Comparison of ENCODE assay signal across 8 cellular contexts in the genomic region with DNA sequence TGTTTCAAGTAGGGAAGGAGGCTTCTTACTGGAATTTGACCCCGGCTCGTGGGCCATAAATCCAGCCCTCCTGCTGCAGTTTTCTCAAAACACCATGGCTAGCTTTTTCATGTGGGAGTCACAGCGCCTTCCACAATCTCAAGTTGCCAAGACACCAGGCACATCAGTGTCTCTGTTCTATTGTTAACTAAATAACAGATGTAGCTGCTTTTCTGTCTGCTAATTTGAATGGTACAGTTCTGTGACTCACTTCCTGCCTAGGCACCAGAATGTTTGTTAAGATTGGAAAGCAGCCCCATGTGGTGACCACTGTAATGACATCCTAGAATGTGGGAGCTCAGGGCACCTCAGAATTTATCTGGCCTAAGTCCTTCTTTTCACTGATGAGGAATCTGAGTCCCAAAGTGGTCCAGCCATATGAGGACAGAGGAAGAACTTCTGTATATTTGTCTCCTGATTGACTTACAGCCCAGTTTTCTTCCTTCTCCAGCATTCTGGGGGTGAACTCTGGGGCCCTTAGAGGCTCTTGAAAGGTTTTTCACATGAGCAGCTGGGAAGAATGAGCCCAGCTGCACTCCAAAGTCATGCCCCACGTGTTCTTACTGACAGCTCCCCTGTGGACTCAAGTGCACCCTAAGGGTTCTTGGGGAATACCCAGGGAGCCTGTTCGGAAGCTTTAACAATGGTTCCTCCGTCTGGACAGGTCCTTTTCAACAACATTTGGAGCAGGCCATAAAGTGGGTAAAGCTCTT. TPM values are rescaled to one million over a fixed set of nuclear protein-coding genes. Genes with fewer than 3 reads are reported as not detected.
A peak's percentile ranks its signal among the peaks of the same experiment; 100 is the strongest.
DNase-seq lines count a peak whose midpoint lies in the region; ATAC-seq and TF ChIP-seq lines count a peak whose summit lies in the region.

No MANE protein-coding gene starts in this region.

- peak in 3 of 7 experiments; percentile 19 to 30 (median 28) for DNase-seq in CD8-positive, alpha-beta T cell
- DNase-seq in GM19240 (ENCODE audit: insufficient read length, low spot score), result peak; percentile 19
- DNase-seq in neural crest cell (ENCODE audit: low read depth, low spot score), result no peak
- DNase-seq in T-helper 9 cell, result no peak
- no peak for DNase-seq in right atrium auricular region (ENCODE audit: low spot score)

- no peak overlapping the region for H3K4me3 Mint-ChIP-seq in CD8-positive, alpha-beta T cell
- H3K4me3 Mint-ChIP-seq in T-helper 1 cell treated with Interleukin-12 subunit alpha and Interleukin-12 subunit beta and Interleukin-4 antibody, amounts not matched to agents 30 μg/mL and 1 μg/mL, for 36 hours, result no peak overlapping the region
- H3K4me3 Mint-ChIP-seq in neural crest cell, result no peak overlapping the region

- CTCF ChIA-PET in CD8-positive, alpha-beta T cell (lab: Charles Lee), result interaction anchor here (0.6 to 1.7 kb wide), 3 partner anchors 34 to 252 kb away, joined by 4 to 5 read pairs (median 4); a partner anchor contains a TSS

- H3K36me3 ChIP-seq in CD8-positive, alpha-beta T cell (ENCODE audit: insufficient read depth, low read length), result peaks cover 17% of the 10 kb centered on the region
- peaks cover 24% of the 10 kb centered on the region for H3K36me3 ChIP-seq in ectodermal cell (ENCODE audit: control insufficient read depth, insufficient read depth, low read length)
- no peaks in the 10 kb centered on the region for H3K36me3 ChIP-seq in right atrium auricular region

- 84 to 86% methylated on average over 6 of the region's 6 CpGs for whole genome bisulfite sequencing in ectodermal cell, 2 experiments

- no peaks in the 10 kb centered on the region for H3K9me3 ChIP-seq in CD8-positive, alpha-beta T cell (ENCODE audit: low read length)
- H3K9me3 ChIP-seq in ectodermal cell (ENCODE audit: control insufficient read depth, low read length), result no peaks in the 10 kb centered on the region
- no peaks in the 10 kb centered on the region for H3K9me3 ChIP-seq in right atrium auricular region

- H3K9me3 Mint-ChIP-seq in CD8-positive, alpha-beta T cell, result no peaks in the 10 kb centered on the region
- H3K9me3 Mint-ChIP-seq in T-helper 1 cell treated with Interleukin-12 subunit alpha and Interleukin-12 subunit beta and Interleukin-4 antibody, amounts not matched to agents 30 μg/mL and 1 μg/mL, for 36 hours, result no peaks in the 10 kb centered on the region
- H3K9me3 Mint-ChIP-seq in neural crest cell, result no peaks in the 10 kb centered on the region

- peak; percentile 35 for TF ChIP-seq CTCF in CD8-positive, alpha-beta T cell (IDR thresholded peaks at IDR 0.05)
- TF ChIP-seq CTCF in neural crest cell (conservative IDR thresholded peaks at IDR 0.05), result peak; percentile 48
- peak in 1 of 2 donors; percentile 28 for TF ChIP-seq CTCF in right atrium auricular region (IDR thresholded peaks at IDR 0.05)

- no peaks in the 10 kb centered on the region for H3K27me3 Mint-ChIP-seq in CD8-positive, alpha-beta T cell (ENCODE audit: low read depth)
- H3K27me3 Mint-ChIP-seq in T-helper 1 cell treated with Interleukin-12 subunit alpha and Interleukin-12 subunit beta and Interleukin-4 antibody, amounts not matched to agents 30 μg/mL and 1 μg/mL, for 36 hours (ENCODE audit: low read depth), result no peaks in the 10 kb centered on the region
- H3K27me3 Mint-ChIP-seq in neural crest cell (ENCODE audit: low read depth), result no peaks in the 10 kb centered on the region

- H3K4me1 ChIP-seq in CD8-positive, alpha-beta T cell (ENCODE audit: insufficient read depth, low read length), result no peaks in the 10 kb centered on the region
- H3K4me1 ChIP-seq in ectodermal cell (ENCODE audit: control insufficient read depth, insufficient read depth, low read length) (no peaks in the 10 kb centered on the region), right atrium auricular region (peaks cover 0 to 18% of the 10 kb centered on the region in 2 donors)

- H3K27ac Mint-ChIP-seq in CD8-positive, alpha-beta T cell, result no peak overlapping the region
- peak overlapping the region; percentile 58 for H3K27ac Mint-ChIP-seq in T-helper 1 cell treated with Interleukin-12 subunit alpha and Interleukin-12 subunit beta and Interleukin-4 antibody, amounts not matched to agents 30 μg/mL and 1 μg/mL, for 36 hours
- peak overlapping the region; percentile 92 for H3K27ac Mint-ChIP-seq in neural crest cell (ENCODE audit: unreplicated experiment)

- H3K4me1 Mint-ChIP-seq in CD8-positive, alpha-beta T cell (ENCODE audit: low read depth), result no peaks in the 10 kb centered on the region
- peaks cover 15% of the 10 kb centered on the region for H3K4me1 Mint-ChIP-seq in T-helper 1 cell treated with Interleukin-12 subunit alpha and Interleukin-12 subunit beta and Interleukin-4 antibody, amounts not matched to agents 30 μg/mL and 1 μg/mL, for 36 hours (ENCODE audit: low read depth)
- H3K4me1 Mint-ChIP-seq in neural crest cell, result peaks cover 28% of the 10 kb centered on the region

- peak; percentile 98 for ATAC-seq in CD8-positive, alpha-beta T cell
- ATAC-seq in HG03378 (IDR thresholded peaks at IDR 0.05; ENCODE audit: unreplicated experiment), result peak; percentile 87

- H3K36me3 Mint-ChIP-seq in CD8-positive, alpha-beta T cell, result peaks cover 87% of the 10 kb centered on the region
- peaks cover 57% of the 10 kb centered on the region for H3K36me3 Mint-ChIP-seq in T-helper 1 cell treated with Interleukin-12 subunit alpha and Interleukin-12 subunit beta and Interleukin-4 antibody, amounts not matched to agents 30 μg/mL and 1 μg/mL, for 36 hours (ENCODE audit: low read depth)
- peaks cover 26% of the 10 kb centered on the region for H3K36me3 Mint-ChIP-seq in neural crest cell (ENCODE audit: low read depth)

- no peaks in the 10 kb centered on the region for H3K27me3 ChIP-seq in CD8-positive, alpha-beta T cell (ENCODE audit: insufficient read depth, low read length)
- H3K27me3 ChIP-seq in ectodermal cell (ENCODE audit: control insufficient read depth, insufficient read depth, low read length, poor library complexity, severe bottlenecking) (no peaks in the 10 kb centered on the region), right atrium auricular region (no peaks in the 10 kb centered on the region)

- H3K4me3 ChIP-seq in CD8-positive, alpha-beta T cell (ENCODE audit: low read depth, low read length), result no peak overlapping the region
- H3K4me3 ChIP-seq in ectodermal cell (ENCODE audit: insufficient read depth, low read depth, low read length), result no peak overlapping the region
- H3K4me3 ChIP-seq in right atrium auricular region, result no peak overlapping the region

- POLR2A ChIA-PET in CD8-positive, alpha-beta T cell (lab: Charles Lee), result interaction anchor here (0.5 to 1.2 kb wide), 3 partner anchors 8 to 34 kb away, joined by 3 to 4 read pairs (median 3); a partner anchor contains a TSS

- intact Hi-C loops in CD8-positive, alpha-beta T cell (cut with DNase I, micrococcal nuclease), result no loop called here

- H3K27ac ChIP-seq in CD8-positive, alpha-beta T cell (ENCODE audit: low read depth, low read length), result no peak overlapping the region
- H3K27ac ChIP-seq in ectodermal cell (ENCODE audit: insufficient read depth, low read depth, low read length, poor library complexity, severe bottlenecking) (peak overlapping the region; percentile 73), right atrium auricular region (peak overlapping the region in 1 of 2 donors; percentile 78)

RNA-seq across cellular contexts. Expression of a gene that starts 27.5 kb away (rescaled TPM):
- total RNA-seq in CD8-positive, alpha-beta T cell, result under 1 TPM in 1 of 2 experiments, not detected in 1; 0.08 TPM
- polyA plus RNA-seq in ectodermal cell (2013, experiment 1 of 4), result 47.3 TPM
- 33.6 TPM for polyA plus RNA-seq in ectodermal cell (2013, experiment 2 of 4)
- 35.4 TPM for polyA plus RNA-seq in ectodermal cell (2013, experiment 3 of 4)
- 40.0 TPM for polyA plus RNA-seq in ectodermal cell (2013, experiment 4 of 4)
- total RNA-seq in neural crest cell (13.3 and 16.6 TPM in 2 replicates), right atrium auricular region (10 to 100 TPM in 1 of 2 donors, 1 to 10 TPM in 1; 4.8 to 10.9 TPM)

RNA-seq across cellular contexts. Expression of a gene that starts 33.9 kb away (rescaled TPM):
- 10 to 100 TPM; 31.5 to 33.2 TPM for total RNA-seq in CD8-positive, alpha-beta T cell
- polyA plus RNA-seq in ectodermal cell (2013, experiment 1 of 4), result 33.4 TPM
- polyA plus RNA-seq in ectodermal cell (2013, experiment 2 of 4), result 31.3 TPM
- 25.9 TPM for polyA plus RNA-seq in ectodermal cell (2013, experiment 3 of 4)
- 27.4 TPM for polyA plus RNA-seq in ectodermal cell (2013, experiment 4 of 4)
- total RNA-seq in neural crest cell (66.7 and 69.8 TPM in 2 replicates), right atrium auricular region (1 to 10 TPM; 6.9 to 9.0 TPM)

Comparison
In these comparisons a context has a peak if more than half of its experiments do, and no peak if none do; other contexts are left out.
1. RNA of a gene that starts 27.5 kb away (total RNA-seq): 13.3 to 16.6 TPM in neural crest cell and 4.8 to 10.9 TPM in right atrium auricular region; 0.08 TPM in CD8-positive, alpha-beta T cell; every median in the first group is over 4 times any median in the second.